ENCODE assay signal across 16 cellular contexts in genomic region chr1:193118803-193119730, GRCh38. TPM values are rescaled to one million over a fixed set of nuclear protein-coding genes. Genes with fewer than 3 reads are reported as not detected.
DNase-seq lines count a peak whose midpoint lies in the region; ATAC-seq and TF ChIP-seq lines count a peak whose summit lies in the region.
"Had no signal": no experiment of that assay in that cellular context is flagged by ENCODE, and none has a peak within 500 bp of the region (broad histone marks: within the 10 kb centered on the region; RNA-seq: fewer than 3 reads in every experiment).

No MANE protein-coding gene starts in this region.

- H3K27ac Mint-ChIP-seq in activated T-cell treated with anti-CD3 and anti-CD28 coated beads, Interleukin-2, amount 50 U/mL, for 72 hours: peak overlapping the region; percentile 67
- H3K27ac Mint-ChIP-seq in T-cell: peak overlapping the region; percentile 9 to 36
- H3K27ac Mint-ChIP-seq in stimulated activated memory B cell treated with anti-CD40 and anti-IgM and Interleukin-4, amounts not matched to agents 10 μg/mL and 1 μg/mL and 100 μg/mL, for 72 hours: peak overlapping the region; percentile 51
- H3K27ac Mint-ChIP-seq in naive thymus-derived CD8-positive, alpha-beta T cell: no peak overlapping the region
- H3K27ac Mint-ChIP-seq: CD8-positive, alpha-beta T cell; H9 had no signal

- H3K36me3 Mint-ChIP-seq in activated T-cell treated with anti-CD3 and anti-CD28 coated beads, Interleukin-2, amount 50 U/mL, for 72 hours (ENCODE audit: insufficient read depth in 2 of 2): peaks cover 2 to 5% of the 10 kb centered on the region in 2 donors
- H3K36me3 Mint-ChIP-seq in T-cell: no peaks in the 10 kb centered on the region
- H3K36me3 Mint-ChIP-seq in stimulated activated memory B cell treated with anti-CD40 and anti-IgM and Interleukin-4, amounts not matched to agents 10 μg/mL and 1 μg/mL and 100 μg/mL, for 72 hours: no peaks in the 10 kb centered on the region
- no peaks in the 10 kb centered on the region for H3K36me3 Mint-ChIP-seq in naive thymus-derived CD8-positive, alpha-beta T cell

- no peak for TF ChIP-seq CTCF in GM12865 (IDR thresholded peaks at IDR 0.05; ENCODE audit: insufficient read depth, low read depth, low read length, missing control alignments)

- ATAC-seq in activated T-cell treated with anti-CD3 and anti-CD28 coated beads, Interleukin-2, amount 50 U/mL, for 72 hours (replicated peaks in 1 of 2): no peak
- ATAC-seq in T-cell (replicated peaks in 1 of 4): no peak
- ATAC-seq in stimulated activated memory B cell treated with anti-CD40 and anti-IgM and Interleukin-4, amounts not matched to agents 10 μg/mL and 1 μg/mL and 100 μg/mL, for 72 hours: no peak
- no peak for ATAC-seq in naive thymus-derived CD8-positive, alpha-beta T cell
- ATAC-seq: CD8-positive, alpha-beta T cell had no signal

- DNase-seq in activated T-cell treated with anti-CD3 and anti-CD28 coated beads, Interleukin-2, amount 50 U/mL, for 72 hours: no peak
- DNase-seq in activated T-cell treated with anti-CD3 and anti-CD28 coated beads, Interleukin-2, amount 50 U/mL, for 48 hours: no peak
- DNase-seq in GM12865 (ENCODE audit: low read depth) (no peak), T-cell (no peak), medulla oblongata (ENCODE audit: extremely low spot score) (no peak)
- no peak for DNase-seq in naive thymus-derived CD8-positive, alpha-beta T cell
- DNase-seq: AML-193; CD8-positive, alpha-beta T cell; EL; H9; NCI-H1048; NCI-H146; NCI-H2081 treated with DMSO at 0.1 percent for 48 hours; NCI-H524; SJCRH30 had no signal

- CTCF ChIA-PET in T-cell (lab: Charles Lee): interaction anchor here in 1 of 2 donors (0.6 kb wide), 1 partner anchor 601 kb away, joined by 3 read pairs; no protein-coding TSS in a partner anchor

- no peaks in the 10 kb centered on the region for H3K27me3 Mint-ChIP-seq in activated T-cell treated with anti-CD3 and anti-CD28 coated beads, Interleukin-2, amount 50 U/mL, for 72 hours (ENCODE audit: low read depth)
- no peaks in the 10 kb centered on the region for H3K27me3 Mint-ChIP-seq in T-cell
- H3K27me3 Mint-ChIP-seq in stimulated activated memory B cell treated with anti-CD40 and anti-IgM and Interleukin-4, amounts not matched to agents 10 μg/mL and 1 μg/mL and 100 μg/mL, for 72 hours: no peaks in the 10 kb centered on the region
- no peaks in the 10 kb centered on the region for H3K27me3 Mint-ChIP-seq in naive thymus-derived CD8-positive, alpha-beta T cell

- POLR2A ChIA-PET in T-cell (lab: Charles Lee): interaction anchor here in 1 of 2 donors (0.7 kb wide), 1 partner anchor 9 kb away, joined by 4 read pairs; no protein-coding TSS in a partner anchor
- POLR2A ChIA-PET in naive thymus-derived CD8-positive, alpha-beta T cell (lab: Charles Lee): interaction anchor here (0.6 kb wide), 1 partner anchor 49 kb away, joined by 3 read pairs; no protein-coding TSS in a partner anchor

- no peaks in the 10 kb centered on the region for H3K9me3 Mint-ChIP-seq in activated T-cell treated with anti-CD3 and anti-CD28 coated beads, Interleukin-2, amount 50 U/mL, for 72 hours
- H3K9me3 Mint-ChIP-seq in T-cell: no peaks in the 10 kb centered on the region
- no peaks in the 10 kb centered on the region for H3K9me3 Mint-ChIP-seq in stimulated activated memory B cell treated with anti-CD40 and anti-IgM and Interleukin-4, amounts not matched to agents 10 μg/mL and 1 μg/mL and 100 μg/mL, for 72 hours
- no peaks in the 10 kb centered on the region for H3K9me3 Mint-ChIP-seq in naive thymus-derived CD8-positive, alpha-beta T cell
- H3K9me3 Mint-ChIP-seq: CD8-positive, alpha-beta T cell; H9 had no signal

- peaks cover 40% of the 10 kb centered on the region for H3K4me1 Mint-ChIP-seq in activated T-cell treated with anti-CD3 and anti-CD28 coated beads, Interleukin-2, amount 50 U/mL, for 72 hours (ENCODE audit: low read depth)
- H3K4me1 Mint-ChIP-seq in T-cell: peaks cover 23 to 34% (median 29%) of the 10 kb centered on the region in 3 donors
- peaks cover 30% of the 10 kb centered on the region for H3K4me1 Mint-ChIP-seq in stimulated activated memory B cell treated with anti-CD40 and anti-IgM and Interleukin-4, amounts not matched to agents 10 μg/mL and 1 μg/mL and 100 μg/mL, for 72 hours
- peaks cover 5 to 29% (median 26%) of the 10 kb centered on the region in 4 donors for H3K4me1 Mint-ChIP-seq in naive thymus-derived CD8-positive, alpha-beta T cell

- H3K4me3 ChIP-seq in GM12865 (ENCODE audit: low read depth, low read length): peak overlapping the region; percentile 24; the same call in 1 of the 2 replicates
- H3K4me3 ChIP-seq: SJCRH30 had no signal

- peak overlapping the region in 1 of 2 donors; percentile 52 for H3K4me3 Mint-ChIP-seq in activated T-cell treated with anti-CD3 and anti-CD28 coated beads, Interleukin-2, amount 50 U/mL, for 72 hours
- H3K4me3 Mint-ChIP-seq in T-cell: no peak overlapping the region
- no peak overlapping the region for H3K4me3 Mint-ChIP-seq in stimulated activated memory B cell treated with anti-CD40 and anti-IgM and Interleukin-4, amounts not matched to agents 10 μg/mL and 1 μg/mL and 100 μg/mL, for 72 hours
- no peak overlapping the region for H3K4me3 Mint-ChIP-seq in naive thymus-derived CD8-positive, alpha-beta T cell
- H3K4me3 Mint-ChIP-seq: CD8-positive, alpha-beta T cell; H9 had no signal

RNA-seq across cellular contexts. Expression of gene CDC73, which starts 2.8 kb away (rescaled TPM):
- 10 to 100 TPM; 49.1 to 49.7 TPM for total RNA-seq in activated T-cell treated with anti-CD3 and anti-CD28 coated beads, Interleukin-2, amount 50 U/mL, for 72 hours
- 10 to 100 TPM; 54.1 to 64.4 (median 57.4) TPM for total RNA-seq in T-cell
- total RNA-seq in naive thymus-derived CD8-positive, alpha-beta T cell: 10 to 100 TPM; 63.4 to 63.5 TPM
- polyA plus RNA-seq in naive thymus-derived CD8-positive, alpha-beta T cell: 10 to 100 TPM; 50.5 to 67.0 (median 55.0) TPM

RNA-seq across cellular contexts. Expression of gene GLRX2, which starts 13.9 kb away (rescaled TPM):
- total RNA-seq in activated T-cell treated with anti-CD3 and anti-CD28 coated beads, Interleukin-2, amount 50 U/mL, for 72 hours: 10 to 100 TPM; 22.7 to 32.1 TPM
- 10 to 100 TPM in 3 of 5 donors, 1 to 10 TPM in 2; 6.8 to 16.0 (median 13.5) TPM for total RNA-seq in T-cell
- 10 to 100 TPM; 14.7 to 15.9 TPM for total RNA-seq in naive thymus-derived CD8-positive, alpha-beta T cell
- polyA plus RNA-seq in naive thymus-derived CD8-positive, alpha-beta T cell: 10 to 100 TPM in 1 of 3 donors, 1 to 10 TPM in 2; 7.0 to 12.8 (median 9.4) TPM

RNA-seq across cellular contexts. Expression of gene RO60, which starts 59.7 kb away (rescaled TPM):
- 10 to 100 TPM; 85.2 to 96.6 TPM for total RNA-seq in activated T-cell treated with anti-CD3 and anti-CD28 coated beads, Interleukin-2, amount 50 U/mL, for 72 hours
- 10 to 100 TPM; 54.3 to 66.4 (median 62.3) TPM for total RNA-seq in T-cell
- 10 to 100 TPM; 67.5 to 71.2 TPM for total RNA-seq in naive thymus-derived CD8-positive, alpha-beta T cell
- polyA plus RNA-seq in naive thymus-derived CD8-positive, alpha-beta T cell: 100 to 1,000 TPM in 2 of 3 donors, 10 to 100 TPM in 1; 89.4 to 128 (median 104) TPM

RNA-seq across cellular contexts. Expression of gene UCHL5, which starts 59.9 kb away (rescaled TPM):
- total RNA-seq in activated T-cell treated with anti-CD3 and anti-CD28 coated beads, Interleukin-2, amount 50 U/mL, for 72 hours: 10 to 100 TPM; 45.4 to 51.7 TPM
- total RNA-seq in T-cell: 10 to 100 TPM; 20.8 to 32.2 (median 27.1) TPM
- 10 to 100 TPM; 33.2 to 42.1 TPM for total RNA-seq in naive thymus-derived CD8-positive, alpha-beta T cell
- polyA plus RNA-seq in naive thymus-derived CD8-positive, alpha-beta T cell: 10 to 100 TPM; 52.7 to 65.5 (median 63.8) TPM

Comparison
In these comparisons a context has a peak if more than half of its experiments do, and no peak if none do; other contexts are left out.
1. H3K27ac Mint-ChIP-seq: peak in activated T-cell treated with anti-CD3 and anti-CD28 coated beads, Interleukin-2, amount 50 U/mL, for 72 hours (single experiment), T-cell (2 of 2) and stimulated activated memory B cell treated with anti-CD40 and anti-IgM and Interleukin-4, amounts not matched to agents 10 μg/mL and 1 μg/mL and 100 μg/mL, for 72 hours (single experiment); none in naive thymus-derived CD8-positive, alpha-beta T cell (0 of 10).